9 cellular contexts compared by ENCODE assay signal in the genomic region with DNA sequence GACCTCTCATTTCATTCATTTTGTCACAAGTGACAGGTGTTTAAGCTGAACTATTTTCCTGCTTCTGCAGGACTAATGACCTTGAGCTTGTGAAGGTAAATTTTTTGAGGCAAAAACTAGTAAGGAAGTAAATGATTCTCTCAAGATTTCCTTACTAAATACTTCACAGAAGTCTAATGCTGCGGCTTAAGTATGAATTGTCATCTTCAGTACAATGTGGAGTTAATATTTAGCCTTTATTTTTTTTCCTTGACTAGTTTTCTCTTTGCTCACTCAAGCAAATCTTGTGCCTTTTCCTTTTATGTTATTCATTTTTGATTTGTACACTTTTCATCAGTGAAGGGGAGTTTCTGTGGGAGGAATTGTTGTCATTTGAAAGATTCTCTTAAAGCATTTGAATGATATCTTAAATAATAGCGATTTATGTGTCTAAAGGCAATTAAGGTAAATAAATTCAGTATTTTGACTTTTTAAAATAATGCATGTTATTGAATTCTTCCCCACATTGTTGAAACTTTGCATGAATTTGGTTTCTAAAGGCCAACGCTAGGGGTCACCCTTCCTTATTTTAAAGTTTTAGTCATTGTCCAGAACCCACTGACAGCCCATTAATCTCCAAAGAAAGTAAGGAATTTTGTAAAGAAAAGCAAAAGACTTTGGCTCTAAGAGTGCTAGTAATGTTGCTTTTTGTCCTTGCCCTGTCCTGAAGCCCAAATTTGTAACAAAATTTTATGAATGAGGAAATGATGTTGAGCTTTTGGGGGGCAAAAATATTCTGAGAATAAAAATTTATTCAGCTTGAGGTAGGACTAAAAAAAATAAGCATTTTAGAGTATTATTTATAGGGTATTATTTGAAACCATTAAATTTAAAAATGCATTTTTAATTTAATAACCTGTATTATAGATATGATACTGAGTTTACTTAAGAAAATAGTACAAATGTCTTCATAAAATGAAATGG.
DNase-seq lines count a peak whose midpoint lies in the region; ATAC-seq and TF ChIP-seq lines count a peak whose summit lies in the region.
"Had no signal": no experiment of that assay in that cellular context is flagged by ENCODE, and none has a peak within 500 bp of the region (broad histone marks: within the 10 kb centered on the region; RNA-seq: fewer than 3 reads in every experiment).

No MANE protein-coding gene starts in this region.

- peaks cover 2% of the 10 kb centered on the region for H3K4me1 ChIP-seq in mesenchymal stem cell (ENCODE audit: control insufficient read depth, insufficient read depth, low read depth, low read length)

- no peak overlapping the region for H3K9ac ChIP-seq in mesenchymal stem cell (ENCODE audit: low read length)

- H3K4me2 ChIP-seq in mesenchymal stem cell (ENCODE audit: low read length, poor library complexity, severe bottlenecking), result no peak overlapping the region

- H2BK5ac ChIP-seq in mesenchymal stem cell (ENCODE audit: low read depth, low read length, poor library complexity, severe bottlenecking), result no peak overlapping the region

- no peak overlapping the region for H3K14ac ChIP-seq in mesenchymal stem cell (ENCODE audit: low read length in 2 of 2)

- no CpG with 5 or more reads among the region's 3 CpGs for WGBS in mesenchymal stem cell

- no peaks in the 10 kb centered on the region for H3K79me1 ChIP-seq in mesenchymal stem cell (replicated peaks; ENCODE audit: low read length, poor library complexity, severe bottlenecking)

- no peak overlapping the region for H4K91ac ChIP-seq in mesenchymal stem cell (ENCODE audit: low read length)

- peak; percentile 69 for TF ChIP-seq CTCF in choroid plexus epithelial cell (conservative IDR thresholded peaks at IDR 0.05; ENCODE audit: low read depth, low read length)

- H3K9me3 ChIP-seq in mesenchymal stem cell (ENCODE audit: control insufficient read depth, low read length), result no peaks in the 10 kb centered on the region
- H3K9me3 ChIP-seq: mucosa of descending colon had no signal

- H2BK15ac ChIP-seq in mesenchymal stem cell (ENCODE audit: low read depth, poor library complexity, severe bottlenecking), result no peak overlapping the region

- H2BK12ac ChIP-seq in mesenchymal stem cell (ENCODE audit: low read length in 2 of 2), result no peak overlapping the region

- H2BK120ac ChIP-seq in mesenchymal stem cell (ENCODE audit: low read depth, low read length), result no peak overlapping the region

- no peak overlapping the region for H3K4me3 ChIP-seq in choroid plexus epithelial cell (ENCODE audit: low read depth, low read length)
- no peak overlapping the region for H3K4me3 ChIP-seq in mesenchymal stem cell (ENCODE audit: insufficient read depth in 1 of 2, low read depth in 1 of 2, low read length in 2 of 2)
- H3K4me3 ChIP-seq: mucosa of descending colon had no signal

- in situ Hi-C loops in Caki2 (cut with HindIII; ENCODE audit: low pct_unique_long_range_greater_than_20kb, low sequenced_read_pairs), result no loop called here

- no peak overlapping the region for H2AFZ ChIP-seq in mesenchymal stem cell (ENCODE audit: low read depth, low read length)

- no peaks in the 10 kb centered on the region for H3K27me3 ChIP-seq in mesenchymal stem cell (ENCODE audit: control insufficient read depth in 1 of 2, insufficient read depth in 1 of 2, low read length in 2 of 2)

- H3K27ac ChIP-seq in mesenchymal stem cell (ENCODE audit: low read length, poor library complexity, severe bottlenecking), result peak overlapping the region; percentile 57

- H2AK5ac ChIP-seq in mesenchymal stem cell (ENCODE audit: low read length, severe bottlenecking), result no peak overlapping the region

- peak; percentile 84 for DNase-seq in Caki2 (ENCODE audit: low read depth)
- peak; percentile 1 for DNase-seq in NOMO-1 treated with dmso at 0.1 percent for 144 hours (lab: John Stamatoyannopoulos, UW; ENCODE audit: unreplicated experiment)
- DNase-seq in choroid plexus epithelial cell (ENCODE audit: low read depth), result peak; percentile 69
- peak; percentile 45 for DNase-seq in mesenchymal stem cell
- DNase-seq in central memory CD4-positive, alpha-beta T cell, result no peak
- DNase-seq in activated naive CD4-positive, alpha-beta T cell (lab: John Stamatoyannopoulos, UW), result no peak

- H3K36me3 ChIP-seq in mesenchymal stem cell (ENCODE audit: control insufficient read depth in 1 of 2, insufficient read depth in 2 of 2, low read depth in 1 of 2, low read length in 2 of 2), result no peaks in the 10 kb centered on the region

- H3K23ac ChIP-seq in mesenchymal stem cell (ENCODE audit: low read length in 2 of 2), result no peak overlapping the region

- ATAC-seq in GM21423 (IDR thresholded peaks at IDR 0.05; ENCODE audit: unreplicated experiment), result peak; percentile 55
- ATAC-seq in GM19324 (IDR thresholded peaks at IDR 0.05; ENCODE audit: low FRiP score, unreplicated experiment), result no peak
- ATAC-seq: mucosa of descending colon had no signal

- no peak overlapping the region for H3K18ac ChIP-seq in mesenchymal stem cell (ENCODE audit: low read depth in 1 of 2, low read length in 2 of 2)

- H4K8ac ChIP-seq in mesenchymal stem cell (ENCODE audit: low read length), result no peak overlapping the region

- H3K4ac ChIP-seq in mesenchymal stem cell (ENCODE audit: low read depth in 1 of 2, low read length in 2 of 2), result no peak overlapping the region

Comparison
In these comparisons a context has a peak if more than half of its experiments do, and no peak if none do; other contexts are left out.
1. DNase-seq: peak in Caki2 (single experiment), NOMO-1 treated with dmso at 0.1 percent for 144 hours (single experiment), choroid plexus epithelial cell (single experiment) and mesenchymal stem cell (single experiment); none in central memory CD4-positive, alpha-beta T cell (single experiment) and activated naive CD4-positive, alpha-beta T cell (0 of 4).